In genomic region chr2:186437719-186438118, GRCh38 we compare ENCODE assay signal across 19 cellular contexts. TPM values are rescaled to one million over a fixed set of nuclear protein-coding genes. Genes with fewer than 3 reads are reported as not detected.
A peak's percentile ranks its signal among the peaks of the same experiment; 100 is the strongest.
DNase-seq lines count a peak whose midpoint lies in the region; ATAC-seq, FAIRE-seq and TF ChIP-seq lines count a peak whose summit lies in the region.
"Had no signal": no experiment of that assay in that cellular context is flagged by ENCODE, and none has a peak within 500 bp of the region (broad histone marks: within the 10 kb centered on the region; RNA-seq: fewer than 3 reads in every experiment).

No MANE protein-coding gene starts in this region.

- TF ChIP-seq CTCF in A549 (IDR thresholded peaks at IDR 0.05), result no peak
- no peak for TF ChIP-seq CTCF in OCI-LY7 (conservative IDR thresholded peaks at IDR 0.05; ENCODE audit: low read length)
- TF ChIP-seq CTCF in bronchial epithelial cell (IDR thresholded peaks at IDR 0.05; ENCODE audit: insufficient read depth, low read length, severe bottlenecking), result no peak

- DNase-seq in A549 (ENCODE audit: low read depth in 1 of 2, low spot score in 1 of 2), result no peak
- DNase-seq in OCI-LY7 (ENCODE audit: low spot score), result peak; percentile 14
- DNase-seq in bronchial epithelial cell (ENCODE audit: low read depth), result peak; percentile 8
- DNase-seq in mesendoderm, result peak; percentile 14
- DNase-seq in SIG-M5 treated with dmso at 0.1 percent for 504 hours (lab: John Stamatoyannopoulos, UW; ENCODE audit: unreplicated experiment), result no peak
- no peak for DNase-seq in GM19239 (ENCODE audit: insufficient read length, low spot score)
- no peak for DNase-seq in NCI-H1105 (lab: John Stamatoyannopoulos, UW)
- DNase-seq: ACHN; BE2C; C1 segment of cervical spinal cord; CD4-positive, CD25-positive, alpha-beta regulatory T cell; CD8-positive, alpha-beta memory T cell; COR-L47; DMS79 treated with DMSO at 0.1 percent for 48 hours; GF-D8; HCEC 1CT; KBM-7 had no signal

- intact Hi-C loops in OCI-LY7 (cut with micrococcal nuclease; ENCODE audit: unreplicated experiment), result no loop called here

- H3K79me1 ChIP-seq in mesendoderm (ENCODE audit: low read length), result no peaks in the 10 kb centered on the region

- no peaks in the 10 kb centered on the region; the same call in 2 of the 3 replicates for H3K9me3 ChIP-seq in A549
- peaks cover 12% of the 10 kb centered on the region; the same call in 1 of the 2 replicates for H3K9me3 ChIP-seq in OCI-LY7 (ENCODE audit: low read length)
- H3K9me3 ChIP-seq: BE2C had no signal

- BruUV-seq in OCI-LY7 (replicated peaks; lab: Mats Ljungman, UMichigan), result no TSS peak

- H3K4me1 ChIP-seq in A549, result peaks cover 12% of the 10 kb centered on the region; the same call in 2 of the 3 replicates
- H3K4me1 ChIP-seq in OCI-LY7 (ENCODE audit: insufficient read depth, low read length, poor library complexity, severe bottlenecking), result no peaks in the 10 kb centered on the region
- H3K4me1 ChIP-seq in mesendoderm (ENCODE audit: control insufficient read depth, low read depth, low read length), result no peaks in the 10 kb centered on the region
- H3K4me1 ChIP-seq: BE2C had no signal

- no peak overlapping the region for H3K18ac ChIP-seq in mesendoderm (ENCODE audit: low read length)

- H4K8ac ChIP-seq in mesendoderm (ENCODE audit: low read depth, low read length), result no peak overlapping the region

- no peak overlapping the region for H2BK120ac ChIP-seq in mesendoderm (ENCODE audit: low read depth, low read length)

- no peak for TF ChIP-seq RAD21 in A549 (conservative IDR thresholded peaks at IDR 0.05 in 1 of 2, IDR thresholded peaks at IDR 0.05 in 1 of 2)

- no peak overlapping the region for H2BK15ac ChIP-seq in mesendoderm (replicated peaks; ENCODE audit: low read depth)

- TF ChIP-seq EP300 in A549 (IDR thresholded peaks at IDR 0.05), result no peak

- CTCF ChIA-PET in A549 (lab: Yijun Ruan, JAX), result no interaction called here
- CTCF ChIA-PET in OCI-LY7 (lab: Charles Lee; ENCODE audit: unreplicated experiment), result no interaction called here

- no peak overlapping the region for H3K4me3 ChIP-seq in A549
- no peak overlapping the region for H3K4me3 ChIP-seq in OCI-LY7 (ENCODE audit: low read depth, low read length, poor library complexity, severe bottlenecking)
- no peak overlapping the region for H3K4me3 ChIP-seq in bronchial epithelial cell (ENCODE audit: low read depth, low read length)
- H3K4me3 ChIP-seq in mesendoderm (ENCODE audit: low read length), result no peak overlapping the region
- H3K4me3 ChIP-seq: GM23338 had no signal

- POLR2A ChIA-PET in A549 (lab: Yijun Ruan, JAX), result no interaction called here
- POLR2A ChIA-PET in OCI-LY7 (lab: Charles Lee), result no interaction called here

- H3K56ac ChIP-seq in mesendoderm (ENCODE audit: low read length), result no peak overlapping the region

- no peak for FAIRE-seq in A549 (lab: Jason Lieb, UNC)
- no peak for FAIRE-seq in bronchial epithelial cell (lab: Jason Lieb, UNC)
- FAIRE-seq in GM19239 (lab: Jason Lieb, UNC), result no peak
- FAIRE-seq: H54 had no signal

- H3K4me2 ChIP-seq in A549, result no peak overlapping the region
- H3K4me2 ChIP-seq in OCI-LY7 (ENCODE audit: low read length), result no peak overlapping the region
- H3K4me2 ChIP-seq in mesendoderm (ENCODE audit: low read length), result no peak overlapping the region
- H3K4me2 ChIP-seq: GM23338 had no signal

- H3K36me3 ChIP-seq in OCI-LY7 (ENCODE audit: insufficient read depth, low read length) (no peaks in the 10 kb centered on the region), bronchial epithelial cell (ENCODE audit: control insufficient read depth, insufficient read depth, low read length) (no peaks in the 10 kb centered on the region), mesendoderm (ENCODE audit: control insufficient read depth, insufficient read depth, low read length) (no peaks in the 10 kb centered on the region)
- H3K36me3 ChIP-seq: BE2C had no signal

- no peak overlapping the region for H2AK5ac ChIP-seq in mesendoderm (ENCODE audit: low read length)

- 0 out of 6 replicates have a peak overlapping the region, but pooled peaks of 1 of the 2 experiments have one; percentile 30 for H3K27ac ChIP-seq in A549
- H3K27ac ChIP-seq in OCI-LY7 (ENCODE audit: low read depth, low read length, poor library complexity, severe bottlenecking), result no peak overlapping the region
- H3K27ac ChIP-seq in mesendoderm (ENCODE audit: low read depth, low read length), result no peak overlapping the region

- H3K9me2 ChIP-seq in OCI-LY7 (ENCODE audit: insufficient read depth, low read length), result no peaks in the 10 kb centered on the region

- no peak for ATAC-seq in A549
- ATAC-seq: GM23338 had no signal

- WGBS in A549 (ENCODE audit: missing lambda C conversion rate), result 88% methylated on average over 6 of the region's 6 CpGs
- no CpG with 5 or more reads among the region's 6 CpGs for WGBS in mesendoderm (ENCODE audit: extremely low coverage, insufficient coverage, low lambda C conversion rate)

- no peak overlapping the region for H2AFZ ChIP-seq in OCI-LY7 (ENCODE audit: low read length)
- H2AFZ ChIP-seq: GM23338 had no signal

- H4K5ac ChIP-seq in mesendoderm (ENCODE audit: low read length), result no peak overlapping the region

- H3K4ac ChIP-seq in mesendoderm (ENCODE audit: low read depth, low read length), result no peak overlapping the region

- no peak overlapping the region for H3K9ac ChIP-seq in mesendoderm (ENCODE audit: low read length)

- H3K27me3 ChIP-seq in bronchial epithelial cell (ENCODE audit: control insufficient read depth, insufficient read depth, low read length) (no peaks in the 10 kb centered on the region), mesendoderm (ENCODE audit: insufficient read depth, low read length, poor library complexity) (no peaks in the 10 kb centered on the region)
- H3K27me3 ChIP-seq: BE2C had no signal

- H4K20me1 ChIP-seq in OCI-LY7 (ENCODE audit: insufficient read depth, low read length), result no peaks in the 10 kb centered on the region

- H3K23ac ChIP-seq in mesendoderm (ENCODE audit: low read length), result no peak overlapping the region

- TF ChIP-seq POLR2A in A549 (IDR thresholded peaks at IDR 0.05; ENCODE audit: low read length), result no peak

- H2BK5ac ChIP-seq in mesendoderm (ENCODE audit: low read length), result no peak overlapping the region

- H3K79me2 ChIP-seq in OCI-LY7 (ENCODE audit: insufficient read depth, low read depth, low read length), result no peaks in the 10 kb centered on the region
- H3K79me2 ChIP-seq in mesendoderm (ENCODE audit: control insufficient read depth, insufficient read depth, low read length), result no peaks in the 10 kb centered on the region

TF ChIP-seq in A549, 52 proteins besides CTCF, POLR2A, EP300 and RAD21:
- TF ChIP-seq BCL3 (IDR thresholded peaks at IDR 0.05) (no peak), MAFK (IDR thresholded peaks at IDR 0.05; ENCODE audit: partially characterized antibody) (peak; percentile 64), ESRRA (IDR thresholded peaks at IDR 0.05; ENCODE audit: borderline replicate concordance, low read length) (no peak), NFE2L2 (conservative IDR thresholded peaks at IDR 0.05; ENCODE audit: low read length) (peak; percentile 64)

RNA-seq across cellular contexts. Expression of gene ZC3H15, which starts 48.3 kb away (rescaled TPM):
- polyA plus RNA-seq in A549 (2011; rRNA removed) (125 and 191 TPM in 2 replicates), A549 (2017; fragmentation: RNase III; extraction: RNeasy Plus Mini Kit Qiagen cat#74134 plus additional on column Dnase treatment) (98.2 to 112 TPM (median 99.2 TPM) in 3 replicates)
- 36.4 and 41.7 TPM in 2 replicates for polyA plus RNA-seq in A549 (2012; cell fraction: cytosol; rRNA removed)
- polyA plus RNA-seq in A549 (2012; cell fraction: nucleus; rRNA removed), result 18.2 and 24.5 TPM in 2 replicates
- 18.6 and 22.6 TPM in 2 replicates for polyA minus RNA-seq in A549 (2011; rRNA and poly(A)+ RNA removed)
- 47.7 and 71.3 TPM in 2 replicates for total RNA-seq in OCI-LY7 (2014; rRNA removed; shearing (Covaris generic))
- total RNA-seq in OCI-LY7 (2022) (74.0 and 76.5 TPM in 2 replicates), bronchial epithelial cell (120 and 128 TPM in 2 replicates)
- polyA plus RNA-seq in mesendoderm (2013, experiment 1 of 2), result 132 TPM
- 133 TPM for polyA plus RNA-seq in mesendoderm (2013, experiment 2 of 2)

Comparison
In these comparisons a context has a peak if more than half of its experiments do, and no peak if none do; other contexts are left out.
1. DNase-seq: peak in OCI-LY7 (single experiment), bronchial epithelial cell (single experiment) and mesendoderm (single experiment); none in A549 (0 of 2), SIG-M5 treated with dmso at 0.1 percent for 504 hours (single experiment), GM19239 (single experiment) and NCI-H1105 (single experiment).